In the genomic region with DNA sequence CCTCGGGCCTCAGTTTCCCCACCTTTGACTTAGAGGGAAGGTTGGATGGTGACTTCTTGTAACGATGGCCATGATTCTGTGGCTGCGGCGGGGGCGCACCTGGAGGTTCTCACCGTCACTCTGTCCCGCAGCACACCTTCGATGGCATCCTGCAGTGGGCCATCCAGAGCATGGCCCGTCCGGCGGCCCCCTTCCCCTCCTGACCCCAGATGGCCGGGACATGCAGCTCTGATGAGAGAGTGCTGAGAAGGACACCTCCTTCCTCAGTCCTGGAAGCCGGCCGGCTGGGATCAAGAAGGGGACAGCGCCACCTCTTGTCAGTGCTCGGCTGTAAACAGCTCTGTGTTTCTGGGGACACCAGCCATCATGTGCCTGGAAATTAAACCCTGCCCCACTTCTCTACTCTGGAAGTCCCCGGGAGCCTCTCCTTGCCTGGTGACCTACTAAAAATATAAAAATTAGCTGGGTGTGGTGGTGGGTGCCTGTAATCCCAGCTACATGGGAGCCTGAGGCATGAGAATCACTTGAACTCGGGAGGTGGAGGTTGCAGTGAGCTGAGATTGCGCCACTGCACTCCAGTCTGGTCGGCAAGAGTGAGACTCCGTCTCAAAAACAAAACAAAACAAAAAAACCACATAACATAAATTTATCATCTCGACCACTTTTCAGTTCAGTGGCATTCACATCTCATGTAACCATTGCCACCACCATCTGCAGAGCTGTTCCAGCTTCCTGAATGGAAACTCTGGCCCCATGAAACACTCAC, we compare ENCODE assay signal across 8 cellular contexts. TPM values are rescaled to one million over a fixed set of nuclear protein-coding genes. Genes with fewer than 3 reads are reported as not detected.
A peak's percentile ranks its signal among the peaks of the same experiment; 100 is the strongest.
DNase-seq lines count a peak whose midpoint lies in the region; ATAC-seq and TF ChIP-seq lines count a peak whose summit lies in the region.

No MANE protein-coding gene starts in this region.

- no peaks in the 10 kb centered on the region for H3K27me3 ChIP-seq in right lobe of liver

- intact Hi-C loops in CD14-positive monocyte (cut with micrococcal nuclease), result no loop called here
- intact Hi-C loops in right lobe of liver (cut with DNase I), result no loop called here

- no peaks in the 10 kb centered on the region for H3K9me3 ChIP-seq in right lobe of liver

- H3K4me1 ChIP-seq in right lobe of liver, result peaks cover 0 to 28% (median 8%) of the 10 kb centered on the region in 4 donors

- no peak overlapping the region for H3K27ac ChIP-seq in right lobe of liver

- no peak for TF ChIP-seq POLR2A in right lobe of liver (IDR thresholded peaks at IDR 0.05)

- H3K9me3 Mint-ChIP-seq in CD14-positive monocyte (no peaks in the 10 kb centered on the region), HFFc6 (no peaks in the 10 kb centered on the region)

- H3K27ac Mint-ChIP-seq in CD14-positive monocyte, result peak overlapping the region; percentile 54 to 92 (median 77)
- H3K27ac Mint-ChIP-seq in HFFc6, result no peak overlapping the region

- H3K4me3 Mint-ChIP-seq in CD14-positive monocyte (peak overlapping the region; percentile 66 to 76), HFFc6 (no peak overlapping the region; the same call in 1 of the 2 replicates)

- no peak overlapping the region for H3K4me3 ChIP-seq in right lobe of liver

- H3K4me1 Mint-ChIP-seq in CD14-positive monocyte (peaks cover 38% of the 10 kb centered on the region), HFFc6 (ENCODE audit: low read depth) (peaks cover 14% of the 10 kb centered on the region)

- no peaks in the 10 kb centered on the region for H3K36me3 Mint-ChIP-seq in CD14-positive monocyte
- no peaks in the 10 kb centered on the region for H3K36me3 Mint-ChIP-seq in HFFc6 (ENCODE audit: low read depth)

- H3K27me3 Mint-ChIP-seq in CD14-positive monocyte (ENCODE audit: low read depth in 3 of 3) (peaks cover 2 to 11% (median 4%) of the 10 kb centered on the region in 3 donors), HFFc6 (ENCODE audit: insufficient read depth) (peaks cover 3% of the 10 kb centered on the region)

- H3K36me3 ChIP-seq in right lobe of liver, result no peaks in the 10 kb centered on the region

- DNase-seq in CD14-positive monocyte (ENCODE audit: low spot score) (peak; percentile 84), HFFc6 (peak; percentile 73), NCI-H774 (lab: John Stamatoyannopoulos, UW) (peak; percentile 28), dedifferentiated amniotic fluid mesenchymal stem cell (ENCODE audit: extremely low spot score) (peak; percentile 76), right lobe of liver (peak; percentile 85 to 88 (median 86))
- peak; percentile 46 to 63 for DNase-seq in activated CD4-positive, alpha-beta T cell treated with anti-CD3 and anti-CD28 coated beads, Interleukin-2, amount 50 U/mL, for 24 hours (ENCODE audit: low read depth in 1 of 2, low spot score in 1 of 2)
- DNase-seq in stimulated activated CD4-positive, alpha-beta T cell treated with anti-CD3 and anti-CD28 coated beads, TNF-alpha, amount 100 ng/mL, for 24 hours (ENCODE audit: low read depth in 3 of 3), result peak; percentile 51 to 78 (median 58)

- ATAC-seq in right lobe of liver (peak; percentile 66 to 73 (median 68)), HG02798 (IDR thresholded peaks at IDR 0.05; ENCODE audit: poor library complexity, unreplicated experiment) (no peak)

- TF ChIP-seq CTCF in CD14-positive monocyte (IDR thresholded peaks at IDR 0.05) (peak; percentile 85), HFFc6 (IDR thresholded peaks at IDR 0.05) (peak; percentile 85), right lobe of liver (IDR thresholded peaks at IDR 0.05) (peak; percentile 78 to 84 (median 84))

- WGBS in right lobe of liver (ENCODE audit: insufficient coverage, low coverage, low lambda C conversion rate, missing lambda C conversion rate), result 7% methylated on average over 7 of the region's 22 CpGs

RNA-seq across cellular contexts. Expression of a gene that starts 2.1 kb away (rescaled TPM):
- 100 to 1,000 TPM; 105 to 113 TPM for polyA plus RNA-seq in CD14-positive monocyte
- total RNA-seq in HFFc6 (2021; fragmentation: NEBNext Ultra II Directional; extraction: Animal tissue kit (Norgen Biotek cat#: 25700)), result 100 to 1,000 TPM; 100 to 123 (median 107) TPM
- 10 to 100 TPM; 68.3 to 97.6 (median 73.7) TPM for total RNA-seq in right lobe of liver

RNA-seq across cellular contexts. Expression of a gene that starts 12.0 kb away (rescaled TPM):
- not detected for polyA plus RNA-seq in CD14-positive monocyte
- under 1 TPM in 2 of 6 experiments, not detected in 4; 0.05 to 0.12 TPM for total RNA-seq in HFFc6 (2021; fragmentation: NEBNext Ultra II Directional; extraction: Animal tissue kit (Norgen Biotek cat#: 25700))
- not detected for total RNA-seq in right lobe of liver

RNA-seq across cellular contexts. Expression of a gene that starts 36.0 kb away (rescaled TPM):
- not detected for polyA plus RNA-seq in CD14-positive monocyte
- not detected for total RNA-seq in HFFc6 (2021; fragmentation: NEBNext Ultra II Directional; extraction: Animal tissue kit (Norgen Biotek cat#: 25700))
- total RNA-seq in right lobe of liver, result 1 to 10 TPM in 2 of 6 experiments, under 1 TPM in 1, not detected in 3; 0.29 to 2.3 (median 1.4) TPM

RNA-seq across cellular contexts. Expression of a gene that starts 41.5 kb away (rescaled TPM):
- polyA plus RNA-seq in CD14-positive monocyte, result 10 to 100 TPM; 14.8 to 17.3 TPM
- 10 to 100 TPM in 3 of 6 experiments, 1 to 10 TPM in 3; 7.5 to 13.0 (median 9.7) TPM for total RNA-seq in HFFc6 (2021; fragmentation: NEBNext Ultra II Directional; extraction: Animal tissue kit (Norgen Biotek cat#: 25700))
- 10 to 100 TPM in 4 of 6 experiments, 1 to 10 TPM in 2; 6.9 to 15.4 (median 13.1) TPM for total RNA-seq in right lobe of liver

RNA-seq across cellular contexts. Expression of a gene that starts 55.7 kb away (rescaled TPM):
- 10 to 100 TPM in 1 of 2 donors, 1 to 10 TPM in 1; 7.6 to 12.2 TPM for polyA plus RNA-seq in CD14-positive monocyte
- under 1 TPM in 4 of 6 experiments, not detected in 2; 0.09 to 0.31 (median 0.20) TPM for total RNA-seq in HFFc6 (2021; fragmentation: NEBNext Ultra II Directional; extraction: Animal tissue kit (Norgen Biotek cat#: 25700))
- 1 to 10 TPM in 4 of 6 experiments, under 1 TPM in 2; 0.92 to 2.0 (median 1.2) TPM for total RNA-seq in right lobe of liver

Comparison
In these comparisons a context has a peak if more than half of its experiments do, and no peak if none do; other contexts are left out.
1. DNase-seq: peak in every context shown above with its lines; median percentile 86 in right lobe of liver; 84 in CD14-positive monocyte; 76 in dedifferentiated amniotic fluid mesenchymal stem cell; 73 in HFFc6; 58 in stimulated activated CD4-positive, alpha-beta T cell treated with anti-CD3 and anti-CD28 coated beads, TNF-alpha, amount 100 ng/mL, for 24 hours; 54 in activated CD4-positive, alpha-beta T cell treated with anti-CD3 and anti-CD28 coated beads, Interleukin-2, amount 50 U/mL, for 24 hours; 28 in NCI-H774.